In genomic region chr14:45426685-45427282, GRCh38 we compare ENCODE assay signal across 9 cellular contexts.
DNase-seq lines count a peak whose midpoint lies in the region; ATAC-seq, FAIRE-seq and TF ChIP-seq lines count a peak whose summit lies in the region.
"Had no signal": no experiment of that assay in that cellular context is flagged by ENCODE, and none has a peak within 500 bp of the region (broad histone marks: within the 10 kb centered on the region; RNA-seq: fewer than 3 reads in every experiment).

No MANE protein-coding gene starts in this region.

- intact Hi-C loops in sigmoid colon (cut with DNase I): loop anchor here (2.0 to 10.0 kb wide), 4 partner anchors 100 to 916 kb away; no protein-coding TSS in a partner anchor

- no peak overlapping the region for H3K27ac ChIP-seq in sigmoid colon

- TF ChIP-seq CTCF in sigmoid colon (IDR thresholded peaks at IDR 0.05): peak; percentile 25 to 63 (median 38)

- H3K36me3 Mint-ChIP-seq in activated T-cell treated with anti-CD3 and anti-CD28 coated beads, Interleukin-2, amount 50 U/mL, for 4 hours (ENCODE audit: insufficient read depth): no peaks in the 10 kb centered on the region

- no peaks in the 10 kb centered on the region for H3K27me3 Mint-ChIP-seq in activated T-cell treated with anti-CD3 and anti-CD28 coated beads, Interleukin-2, amount 50 U/mL, for 4 hours (ENCODE audit: low read depth)

- FAIRE-seq in H54 (lab: Jason Lieb, UNC): peak; percentile 36
- FAIRE-seq: TTC549 had no signal

- no peaks in the 10 kb centered on the region for H3K4me1 Mint-ChIP-seq in activated T-cell treated with anti-CD3 and anti-CD28 coated beads, Interleukin-2, amount 50 U/mL, for 4 hours (ENCODE audit: low read depth)

- H3K9me3 Mint-ChIP-seq in activated T-cell treated with anti-CD3 and anti-CD28 coated beads, Interleukin-2, amount 50 U/mL, for 4 hours: peaks cover 9% of the 10 kb centered on the region

- TF ChIP-seq EP300 in sigmoid colon (IDR thresholded peaks at IDR 0.05): no peak

- no peaks in the 10 kb centered on the region for H3K27me3 ChIP-seq in sigmoid colon

- no peak overlapping the region for H3K4me3 Mint-ChIP-seq in activated T-cell treated with anti-CD3 and anti-CD28 coated beads, Interleukin-2, amount 50 U/mL, for 4 hours

- no peak for TF ChIP-seq POLR2A in H54 (IDR thresholded peaks at IDR 0.05; ENCODE audit: low read depth, low read length)
- no peak for TF ChIP-seq POLR2A in sigmoid colon (IDR thresholded peaks at IDR 0.05)

- no peak overlapping the region for H3K4me3 ChIP-seq in sigmoid colon

- H3K9me3 ChIP-seq in sigmoid colon: no peaks in the 10 kb centered on the region

- ATAC-seq in activated T-cell treated with anti-CD3 and anti-CD28 coated beads, Interleukin-2, amount 50 U/mL, for 4 hours: no peak

- WGBS in sigmoid colon, 2 donors: 0 to 2% methylated on average over 2 of the region's 2 CpGs

- H3K36me3 ChIP-seq in sigmoid colon: no peaks in the 10 kb centered on the region

- peak; percentile 80 for DNase-seq in DMS53 treated with DMSO at 0.1 percent for 48 hours (lab: John Stamatoyannopoulos, UW; ENCODE audit: unreplicated experiment)
- DNase-seq in H54 (ENCODE audit: insufficient read length, low spot score): peak; percentile 6
- peak; percentile 9 for DNase-seq in NCI-H1092 (lab: John Stamatoyannopoulos, UW)
- peak; percentile 71 for DNase-seq in SK-N-DZ (ENCODE audit: low spot score)
- DNase-seq in foreskin melanocyte: peak; percentile 33
- DNase-seq in sigmoid colon: no peak
- no peak for DNase-seq in nucleus accumbens (lab: John Stamatoyannopoulos, UW)
- DNase-seq in activated T-cell treated with anti-CD3 and anti-CD28 coated beads, Interleukin-2, amount 50 U/mL, for 4 hours: no peak

- peaks cover 0 to 17% (median 0%) of the 10 kb centered on the region in 4 donors for H3K4me1 ChIP-seq in sigmoid colon

Comparison
In these comparisons a context has a peak if more than half of its experiments do, and no peak if none do; other contexts are left out.
1. DNase-seq: peak in DMS53 treated with DMSO at 0.1 percent for 48 hours (single experiment), H54 (single experiment), NCI-H1092 (single experiment), SK-N-DZ (single experiment) and foreskin melanocyte (single experiment); none in sigmoid colon (single experiment), nucleus accumbens (0 of 56) and activated T-cell treated with anti-CD3 and anti-CD28 coated beads, Interleukin-2, amount 50 U/mL, for 4 hours (single experiment).